ENCODE assay signal across 8 cellular contexts in the genomic region with DNA sequence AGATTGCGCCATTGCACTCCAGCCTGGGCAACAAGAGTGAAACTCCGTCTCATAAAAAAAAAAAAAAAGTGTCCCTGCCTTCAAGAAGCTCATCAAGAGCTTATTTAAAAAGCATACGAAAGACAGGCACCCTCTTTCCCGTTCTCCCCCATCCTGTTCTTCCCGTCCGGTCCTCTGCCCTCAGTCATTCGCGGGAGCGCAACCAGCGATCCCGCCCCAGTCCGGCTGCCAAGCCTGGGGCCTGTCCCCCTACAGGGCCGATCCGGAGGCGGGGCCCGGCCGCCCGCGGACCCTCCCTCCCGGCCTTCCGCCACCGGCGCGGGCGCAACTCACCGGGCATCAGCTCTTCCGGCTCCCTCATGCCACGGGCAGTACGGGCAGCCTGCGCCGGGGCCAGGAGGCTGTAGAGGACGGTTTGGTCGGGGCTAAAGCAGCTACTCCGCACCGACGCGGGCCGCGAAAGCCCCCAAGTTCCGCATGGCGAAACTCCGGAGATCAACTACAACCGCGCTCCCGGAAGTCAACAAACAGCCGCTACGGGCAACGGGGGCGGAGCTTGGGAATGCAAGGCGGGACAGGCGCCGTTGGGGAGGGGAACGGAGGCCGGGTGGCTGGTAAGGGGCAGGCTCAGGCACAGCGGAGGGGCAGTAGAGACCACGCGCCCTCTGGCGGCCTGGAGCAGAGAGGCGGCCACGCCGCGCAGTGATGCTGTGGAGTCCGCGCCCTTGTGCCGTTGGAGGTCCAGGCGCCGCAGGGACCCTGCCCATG. TPM values are rescaled to one million over a fixed set of nuclear protein-coding genes. Genes with fewer than 3 reads are reported as not detected.
A peak's percentile ranks its signal among the peaks of the same experiment; 100 is the strongest.
DNase-seq lines count a peak whose midpoint lies in the region; ATAC-seq, FAIRE-seq and TF ChIP-seq lines count a peak whose summit lies in the region.

A gene with protein sequence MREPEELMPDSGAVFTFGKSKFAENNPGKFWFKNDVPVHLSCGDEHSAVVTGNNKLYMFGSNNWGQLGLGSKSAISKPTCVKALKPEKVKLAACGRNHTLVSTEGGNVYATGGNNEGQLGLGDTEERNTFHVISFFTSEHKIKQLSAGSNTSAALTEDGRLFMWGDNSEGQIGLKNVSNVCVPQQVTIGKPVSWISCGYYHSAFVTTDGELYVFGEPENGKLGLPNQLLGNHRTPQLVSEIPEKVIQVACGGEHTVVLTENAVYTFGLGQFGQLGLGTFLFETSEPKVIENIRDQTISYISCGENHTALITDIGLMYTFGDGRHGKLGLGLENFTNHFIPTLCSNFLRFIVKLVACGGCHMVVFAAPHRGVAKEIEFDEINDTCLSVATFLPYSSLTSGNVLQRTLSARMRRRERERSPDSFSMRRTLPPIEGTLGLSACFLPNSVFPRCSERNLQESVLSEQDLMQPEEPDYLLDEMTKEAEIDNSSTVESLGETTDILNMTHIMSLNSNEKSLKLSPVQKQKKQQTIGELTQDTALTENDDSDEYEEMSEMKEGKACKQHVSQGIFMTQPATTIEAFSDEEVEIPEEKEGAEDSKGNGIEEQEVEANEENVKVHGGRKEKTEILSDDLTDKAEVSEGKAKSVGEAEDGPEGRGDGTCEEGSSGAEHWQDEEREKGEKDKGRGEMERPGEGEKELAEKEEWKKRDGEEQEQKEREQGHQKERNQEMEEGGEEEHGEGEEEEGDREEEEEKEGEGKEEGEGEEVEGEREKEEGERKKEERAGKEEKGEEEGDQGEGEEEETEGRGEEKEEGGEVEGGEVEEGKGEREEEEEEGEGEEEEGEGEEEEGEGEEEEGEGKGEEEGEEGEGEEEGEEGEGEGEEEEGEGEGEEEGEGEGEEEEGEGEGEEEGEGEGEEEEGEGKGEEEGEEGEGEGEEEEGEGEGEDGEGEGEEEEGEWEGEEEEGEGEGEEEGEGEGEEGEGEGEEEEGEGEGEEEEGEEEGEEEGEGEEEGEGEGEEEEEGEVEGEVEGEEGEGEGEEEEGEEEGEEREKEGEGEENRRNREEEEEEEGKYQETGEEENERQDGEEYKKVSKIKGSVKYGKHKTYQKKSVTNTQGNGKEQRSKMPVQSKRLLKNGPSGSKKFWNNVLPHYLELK (minus strand): TSS at position 503 of the 768 bp plus-strand sequence. CDS start 142 bp downstream, at position 361.

- H3K9ac ChIP-seq in HUES6 (ENCODE audit: low read length) (peak within 1 kb of the TSS; percentile 84), NT2/D1 (ENCODE audit: insufficient read length, low read depth) (peak within 1 kb of the TSS; percentile 87), endothelial cell of umbilical vein (replicated peaks; ENCODE audit: extremely low read depth, insufficient read depth, low read length) (peak within 1 kb of the TSS; percentile 99)

- H3K9me3 ChIP-seq in HUES6 (ENCODE audit: control insufficient read depth, insufficient read depth, low read depth, low read length), result no peaks in the 10 kb centered on the region
- H3K9me3 ChIP-seq in NT2/D1 (ENCODE audit: insufficient read depth, low read length), result no peaks in the 10 kb centered on the region
- no peaks in the 10 kb centered on the region for H3K9me3 ChIP-seq in endothelial cell of umbilical vein (replicated peaks; ENCODE audit: control insufficient read depth, insufficient read depth, low read length)

- H2AFZ ChIP-seq in endothelial cell of umbilical vein (ENCODE audit: low read depth, low read length), result peak within 1 kb of the TSS; percentile 25

- H3K9me1 ChIP-seq in endothelial cell of umbilical vein (replicated peaks; ENCODE audit: control insufficient read depth, extremely low read depth, insufficient read depth, low read length), result no peaks in the 10 kb centered on the region

- DNase-seq in D721Med (ENCODE audit: insufficient read length, low spot score) (peak; percentile 58), NT2/D1 (ENCODE audit: low read depth, low spot score) (peak; percentile 84), endothelial cell of umbilical vein (ENCODE audit: low read depth, low spot score) (peak; percentile 93), middle frontal gyrus (ENCODE audit: extremely low spot score, low spot score) (peak; percentile 80)
- DNase-seq in activated CD8-positive, alpha-beta memory T cell treated with anti-CD3 and anti-CD28 coated beads, Interleukin-2, amount 50 U/mL, for 48 hours, result peak; percentile 90
- DNase-seq in stimulated activated CD8-positive, alpha-beta memory T cell treated with anti-CD3 and anti-CD28 coated beads, Interleukin-2, amount 100 ng/mL, for 1 hour (ENCODE audit: low read depth in 2 of 2), result peak; percentile 77 to 78

- peak within 1 kb of the TSS; percentile 95 for H3K4me3 ChIP-seq in HUES6 (ENCODE audit: low read depth, low read length)
- peak within 1 kb of the TSS; percentile 78 for H3K4me3 ChIP-seq in NT2/D1 (ENCODE audit: insufficient read length, low read depth)
- peak within 1 kb of the TSS; percentile 61 to 93 (median 66) for H3K4me3 ChIP-seq in endothelial cell of umbilical vein (replicated peaks in 1 of 3; ENCODE audit: insufficient read depth in 1 of 3, low read depth in 1 of 3, low read length in 3 of 3)

- H3K36me3 ChIP-seq in HUES6 (ENCODE audit: control insufficient read depth, insufficient read depth, low read length) (no peaks in the 10 kb centered on the region), NT2/D1 (ENCODE audit: insufficient read depth, insufficient read length, low read length) (no peaks in the 10 kb centered on the region), endothelial cell of umbilical vein (ENCODE audit: control insufficient read depth in 2 of 2, extremely low read depth in 1 of 2, insufficient read depth in 2 of 2, low read length in 2 of 2) (no peaks in the 10 kb centered on the region)

- CTCF ChIA-PET in endothelial cell of umbilical vein (lab: Charles Lee), result interaction anchor here (0.5 to 3.0 kb wide), 20 partner anchors 9 to 161 kb away, joined by 3 to 100 read pairs (median 6); a partner anchor contains a TSS

- peaks cover 3% of the 10 kb centered on the region; the same call in 1 of the 2 replicates for H3K4me1 ChIP-seq in HUES6 (ENCODE audit: control insufficient read depth, insufficient read depth, low read length)
- no peaks in the 10 kb centered on the region for H3K4me1 ChIP-seq in NT2/D1 (ENCODE audit: insufficient read depth, insufficient read length)
- peaks cover 31% of the 10 kb centered on the region for H3K4me1 ChIP-seq in endothelial cell of umbilical vein (ENCODE audit: control insufficient read depth, extremely low read depth, insufficient read depth, low read length)

- dilution Hi-C loops in endothelial cell of umbilical vein (cut with MboI; ENCODE audit: extremely low pct_ligation_motif_present, low sequenced_read_pairs), result no loop called here

- no TSS peak for BruUV-seq in endothelial cell of umbilical vein (replicated peaks; lab: Mats Ljungman, UMichigan)

- H3K27me3 ChIP-seq in HUES6 (ENCODE audit: control insufficient read depth, insufficient read depth, low read length) (no peaks in the 10 kb centered on the region), NT2/D1 (ENCODE audit: insufficient read depth, insufficient read length) (peaks cover 5% of the 10 kb centered on the region), endothelial cell of umbilical vein (ENCODE audit: control insufficient read depth in 2 of 2, insufficient read depth in 2 of 2, low read length in 2 of 2) (no peaks in the 10 kb centered on the region)

- peak within 1 kb of the TSS; percentile 79 for H3K27ac ChIP-seq in HUES6 (ENCODE audit: low read depth, low read length)
- H3K27ac ChIP-seq in endothelial cell of umbilical vein (ENCODE audit: insufficient read depth, low read depth, low read length), result peak within 1 kb of the TSS; percentile 97

- peak within 1 kb of the TSS; percentile 96 for H3K4me2 ChIP-seq in endothelial cell of umbilical vein (ENCODE audit: insufficient read depth, low read length)

- peak; percentile 44 for TF ChIP-seq POLR2A in endothelial cell of umbilical vein (IDR thresholded peaks at IDR 0.05; ENCODE audit: low read depth, low read length)

- FAIRE-seq in D721Med (lab: Jason Lieb, UNC) (no peak), endothelial cell of umbilical vein (lab: Jason Lieb, UNC) (peak; percentile 85)

- H4K20me1 ChIP-seq in endothelial cell of umbilical vein (replicated peaks; ENCODE audit: control insufficient read depth, extremely low read depth, insufficient read depth, low read length), result no peaks in the 10 kb centered on the region

- TF ChIP-seq CTCF in D721Med (IDR thresholded peaks at IDR 0.05; ENCODE audit: insufficient read depth, missing control alignments) (peak; percentile 50), endothelial cell of umbilical vein (IDR thresholded peaks at IDR 0.05; ENCODE audit: extremely low read depth in 1 of 2, insufficient read depth in 1 of 2, low read depth in 1 of 2, low read length in 2 of 2) (peak; percentile 79 to 89)

- intact Hi-C loops in endothelial cell of umbilical vein (cut with micrococcal nuclease), result loop anchor here (1.0 kb wide), 5 partner anchors 23 to 135 kb away; a partner anchor contains a TSS

- ATAC-seq in GM21447 (IDR thresholded peaks at IDR 0.05; ENCODE audit: unreplicated experiment), result peak; percentile 98

- POLR2A ChIA-PET in endothelial cell of umbilical vein (lab: Charles Lee), result interaction anchor here (0.7 to 2.0 kb wide), 4 partner anchors 15 to 112 kb away, joined by 3 to 10 read pairs (median 5); no protein-coding TSS in a partner anchor

- H3K79me2 ChIP-seq in endothelial cell of umbilical vein (ENCODE audit: control insufficient read depth, insufficient read depth, low read length), result peaks cover 35% of the 10 kb centered on the region

TF ChIP-seq in endothelial cell of umbilical vein, 7 proteins besides CTCF, POLR2A, EP300 and RAD21 (continues in another document):
- TF ChIP-seq MYC (IDR thresholded peaks at IDR 0.05; ENCODE audit: low read depth, low read length), result peak; percentile 59
- no peak for TF ChIP-seq GATA2 (IDR thresholded peaks at IDR 0.05; ENCODE audit: insufficient read depth, insufficient read length, low read depth, low read length)
- TF ChIP-seq, protein P1, sequence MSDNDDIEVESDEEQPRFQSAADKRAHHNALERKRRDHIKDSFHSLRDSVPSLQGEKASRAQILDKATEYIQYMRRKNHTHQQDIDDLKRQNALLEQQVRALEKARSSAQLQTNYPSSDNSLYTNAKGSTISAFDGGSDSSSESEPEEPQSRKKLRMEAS (IDR thresholded peaks at IDR 0.05; ENCODE audit: insufficient read depth, insufficient read length), result peak; percentile 22
- no peak for TF ChIP-seq EZH2 (IDR thresholded peaks at IDR 0.05; ENCODE audit: borderline replicate concordance, low read depth, low read length, severe bottlenecking)
- no peak for TF ChIP-seq POLR2AphosphoS5 (IDR thresholded peaks at IDR 0.05; ENCODE audit: insufficient read depth, low read depth, low read length)

RNA-seq across cellular contexts. Expression of the gene that starts here (rescaled TPM):
- total RNA-seq in endothelial cell of umbilical vein, result 21.1 and 24.0 TPM in 2 replicates
- polyA plus RNA-seq in endothelial cell of umbilical vein, result 1.8 and 2.7 TPM in 2 replicates
- 3.0 and 3.5 TPM in 2 replicates for polyA plus RNA-seq in endothelial cell of umbilical vein (2011; cell fraction: cytosol; rRNA removed)
- polyA plus RNA-seq in endothelial cell of umbilical vein (2011; cell fraction: nucleus; rRNA removed), result 17.5 and 24.5 TPM in 2 replicates
- polyA plus RNA-seq in endothelial cell of umbilical vein (2012), result 18.9 and 29.3 TPM in 2 replicates
- 11.8 and 19.2 TPM in 2 replicates for polyA minus RNA-seq in endothelial cell of umbilical vein
- polyA minus RNA-seq in endothelial cell of umbilical vein (2011; cell fraction: cytosol; rRNA and poly(A)+ RNA removed), result 2.9 TPM
- 34.0 and 37.1 TPM in 2 replicates for polyA minus RNA-seq in endothelial cell of umbilical vein (2011; cell fraction: nucleus; rRNA and poly(A)+ RNA removed)

Comparison
In these comparisons a context has a peak if more than half of its experiments do, and no peak if none do; other contexts are left out.
1. Peak in every context shown above with its lines: DNase-seq, ATAC-seq, H3K4me3 ChIP-seq and H3K27ac ChIP-seq.